31 cellular contexts compared by ENCODE assay signal in the genomic region with DNA sequence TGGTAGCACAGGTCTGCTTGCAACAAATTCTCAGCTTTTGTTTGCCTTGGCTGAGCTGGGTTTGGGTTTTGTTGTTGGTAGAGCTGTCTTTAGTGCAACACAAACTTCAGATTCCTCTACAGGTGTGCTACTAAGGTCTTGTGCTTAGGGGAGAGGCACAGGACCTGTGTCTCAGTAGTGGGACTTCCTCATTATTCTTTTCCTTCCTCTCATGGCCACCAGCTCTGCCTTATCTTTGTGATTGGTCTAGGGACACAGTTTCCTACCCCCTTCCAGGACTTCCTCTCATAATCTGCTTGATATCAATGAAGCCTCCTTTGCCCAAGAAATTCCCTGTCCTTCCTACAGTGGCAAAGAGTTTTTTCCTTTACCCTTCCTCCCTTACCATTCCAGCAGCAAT. TPM values are rescaled to one million over a fixed set of nuclear protein-coding genes. Genes with fewer than 3 reads are reported as not detected.
"Had no signal": no experiment of that assay in that cellular context is flagged by ENCODE, and none has a peak within 500 bp of the region (broad histone marks: within the 10 kb centered on the region; RNA-seq: fewer than 3 reads in every experiment).

No MANE protein-coding gene starts in this region.

- H3K9me3 Mint-ChIP-seq: activated CD4-positive, alpha-beta memory T cell treated with anti-CD3 and anti-CD28 coated beads, Interleukin-2, amount 10 ng/mL, durations not matched to agents 7 days and 5 days; activated CD4-positive, alpha-beta T cell treated with anti-CD3 and anti-CD28 coated beads, Interleukin-2, amount 10 ng/mL, durations not matched to agents 7 days and 5 days; activated naive CD4-positive, alpha-beta T cell treated with anti-CD3 and anti-CD28 coated beads, Interleukin-2, amount 50 U/mL, for 24 hours; activated T-cell treated with anti-CD3 and anti-CD28 coated beads, Interleukin-2, amount 50 U/mL, for 72 hours; activated T-helper 2 cell treated with anti-CD3 and anti-CD28 coated beads, Interferon-gamma antibody, Interleukin-2, Interleukin-4, amounts not matched to agents 10 μg/mL and 5 μg/mL and 100 μg/mL, durations not matched to agents 14 hours and 24 hours and 36 hours had no signal

- H3K4me3 Mint-ChIP-seq: activated CD4-positive, alpha-beta memory T cell treated with anti-CD3 and anti-CD28 coated beads, Interleukin-2, amount 10 ng/mL, durations not matched to agents 7 days and 5 days; activated CD4-positive, alpha-beta T cell treated with anti-CD3 and anti-CD28 coated beads, Interleukin-2, amount 10 ng/mL, durations not matched to agents 7 days and 5 days; activated naive CD4-positive, alpha-beta T cell treated with anti-CD3 and anti-CD28 coated beads, Interleukin-2, amount 50 U/mL, for 24 hours; activated T-cell treated with anti-CD3 and anti-CD28 coated beads, Interleukin-2, amount 50 U/mL, for 72 hours had no signal

- H3K9me3 ChIP-seq: breast epithelium, SJSA1 had no signal

- H3K27me3 Mint-ChIP-seq: activated naive CD4-positive, alpha-beta T cell treated with anti-CD3 and anti-CD28 coated beads, Interleukin-2, amount 50 U/mL, for 24 hours had no signal

- H3K27ac ChIP-seq: breast epithelium, coronary artery, SJSA1, VCaP had no signal

- H3K36me3 ChIP-seq: breast epithelium, SJSA1 had no signal

- DNase-seq: activated CD4-positive, alpha-beta memory T cell treated with anti-CD3 and anti-CD28 coated beads, Interleukin-2, amount 10 ng/mL, durations not matched to agents 7 days and 5 days; activated CD4-positive, alpha-beta T cell treated with anti-CD3 and anti-CD28 coated beads, Interleukin-2, amount 10 ng/mL, durations not matched to agents 7 days and 5 days; activated CD4-positive, CD25-positive, alpha-beta regulatory T cell; activated gamma-delta T cell treated with Interleukin-2 at 50 U/mL for 16 hours; activated T-cell treated with anti-CD3 and anti-CD28 coated beads for 4 hours; activated T-cell treated with anti-CD3 and anti-CD28 coated beads, Interleukin-2, amount 50 U/mL, for 72 hours; aorta; central memory CD4-positive, alpha-beta T cell; KG1; MM.1S; NCI-H1092 treated with DMSO at 0.1 percent for 48 hours; NCI-H1417 treated with DMSO at 0.1 percent for 48 hours; NCI-H1694; NCI-H2029; NCI-H2107; NCI-H2171 treated with DMSO at 0.1 percent for 48 hours; NCI-H226; NCI-H526 treated with DMSO at 0.1 percent for 48 hours; NCI-H82; PC-3; SHP77; T-helper 1 cell had no signal

- H3K27ac Mint-ChIP-seq: activated CD4-positive, alpha-beta memory T cell treated with anti-CD3 and anti-CD28 coated beads, Interleukin-2, amount 10 ng/mL, durations not matched to agents 7 days and 5 days; activated CD4-positive, alpha-beta T cell treated with anti-CD3 and anti-CD28 coated beads, Interleukin-2, amount 10 ng/mL, durations not matched to agents 7 days and 5 days; activated naive CD4-positive, alpha-beta T cell treated with anti-CD3 and anti-CD28 coated beads, Interleukin-2, amount 50 U/mL, for 24 hours; activated T-cell treated with anti-CD3 and anti-CD28 coated beads, Interleukin-2, amount 50 U/mL, for 72 hours; activated T-helper 2 cell treated with anti-CD3 and anti-CD28 coated beads, Interferon-gamma antibody, Interleukin-2, Interleukin-4, amounts not matched to agents 10 μg/mL and 5 μg/mL and 100 μg/mL, durations not matched to agents 14 hours and 24 hours and 36 hours had no signal

- H3K4me1 ChIP-seq: breast epithelium, SJSA1 had no signal

- ATAC-seq: activated T-cell treated with anti-CD3 and anti-CD28 coated beads, Interleukin-2, amount 50 U/mL, for 72 hours; PC-3; SK-N-SH treated with all-trans-retinoic acid at 6 μM for 48 hours had no signal

- H3K4me3 ChIP-seq: breast epithelium, coronary artery, SJSA1 had no signal

- H3K27me3 ChIP-seq: breast epithelium, SJSA1 had no signal

- FAIRE-seq: RCC 7860 had no signal

- H3K36me3 Mint-ChIP-seq: activated naive CD4-positive, alpha-beta T cell treated with anti-CD3 and anti-CD28 coated beads, Interleukin-2, amount 50 U/mL, for 24 hours had no signal

RNA-seq across cellular contexts. Expression of a gene that starts 24.9 kb away (rescaled TPM):
- total RNA-seq: activated CD4-positive, alpha-beta memory T cell treated with anti-CD3 and anti-CD28 coated beads, Interleukin-2, amount 10 ng/mL, durations not matched to agents 7 days and 5 days; activated CD4-positive, alpha-beta T cell treated with anti-CD3 and anti-CD28 coated beads, Interleukin-2, amount 10 ng/mL, durations not matched to agents 7 days and 5 days; T-helper 2 cell treated with Interferon-gamma antibody and Interleukin-4, amounts not matched to agents 100 ng/mL and 5 ng/mL, for 36 hours had no signal

RNA-seq across cellular contexts. Expression of a gene that starts 55.2 kb away (rescaled TPM):
- total RNA-seq: activated CD4-positive, alpha-beta memory T cell treated with anti-CD3 and anti-CD28 coated beads, Interleukin-2, amount 10 ng/mL, durations not matched to agents 7 days and 5 days; activated T-cell treated with anti-CD3 and anti-CD28 coated beads, Interleukin-2, amount 50 U/mL, for 72 hours; T-helper 2 cell treated with Interferon-gamma antibody and Interleukin-4, amounts not matched to agents 100 ng/mL and 5 ng/mL, for 36 hours had no signal
